Comparison of ENCODE assay signal across 1 cellular context in genomic region chr16:85208643-85209520, GRCh38.
TF ChIP-seq lines count a peak whose summit lies in the region.

No MANE protein-coding gene starts in this region.

TF ChIP-seq in HepG2, 621 proteins besides CTCF, POLR2A, EP300 and RAD21 (continued from another document):
- TF ChIP-seq ZNF225 (CRISPR knock-in tag; IDR thresholded peaks at IDR 0.05) (no peak), REXO4 (CRISPR knock-in tag; IDR thresholded peaks at IDR 0.05; ENCODE audit: borderline replicate concordance) (peak; percentile 65; the same call in 1 of the 2 replicates), KDM5B (CRISPR knock-in tag; IDR thresholded peaks at IDR 0.05; ENCODE audit: borderline replicate concordance) (peak; percentile 5; the same call in 1 of the 2 replicates)
